ENCODE assay signal across 21 cellular contexts in the genomic region with DNA sequence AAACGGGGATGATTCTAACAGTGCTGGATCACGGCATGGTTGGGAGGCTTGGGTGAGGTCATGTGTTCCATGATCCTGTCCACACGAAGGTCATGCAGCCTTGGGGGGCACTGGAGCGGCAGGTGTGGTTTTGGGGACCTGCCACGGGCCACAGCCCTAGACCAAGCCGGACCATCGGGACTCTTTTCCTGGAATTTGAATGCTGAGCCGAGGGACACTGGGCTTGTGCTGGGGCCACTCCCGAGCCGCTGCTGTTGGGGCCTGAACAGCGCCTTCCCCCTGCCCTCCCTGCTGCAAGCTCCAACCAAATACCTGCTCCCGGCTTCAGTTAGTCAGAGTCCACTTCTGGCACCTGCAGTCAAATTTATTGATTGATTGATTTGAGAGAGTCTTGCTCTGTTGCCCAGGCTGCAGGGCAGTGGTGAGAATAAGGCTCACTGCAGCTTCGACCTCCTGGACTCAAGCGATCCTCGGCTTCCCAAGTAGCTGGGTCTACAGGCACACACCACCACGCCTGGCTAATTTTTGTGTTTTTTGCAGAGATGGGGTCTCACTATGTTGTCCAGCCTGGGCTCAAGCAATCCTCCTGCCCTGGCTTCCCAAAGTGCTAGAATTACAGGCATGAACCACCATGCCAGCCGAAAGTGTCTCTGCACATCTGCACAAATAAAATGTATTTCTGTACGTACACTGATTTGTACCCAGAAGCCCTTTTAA. TPM values are rescaled to one million over a fixed set of nuclear protein-coding genes. Genes with fewer than 3 reads are reported as not detected.
DNase-seq lines count a peak whose midpoint lies in the region; ATAC-seq, FAIRE-seq and TF ChIP-seq lines count a peak whose summit lies in the region.
"Had no signal": no experiment of that assay in that cellular context is flagged by ENCODE, and none has a peak within 500 bp of the region (broad histone marks: within the 10 kb centered on the region; RNA-seq: fewer than 3 reads in every experiment).

No MANE protein-coding gene starts in this region.

- H3K4ac ChIP-seq in H1 (replicated peaks; ENCODE audit: insufficient read length, low read depth, low read length), result no peak overlapping the region

- CTCF ChIA-PET in Caco-2 (lab: Charles Lee), result interaction anchor here (0.6 kb wide), 1 partner anchor 28 kb away, joined by 3 read pairs; no protein-coding TSS in a partner anchor
- CTCF ChIA-PET in H1 (lab: Charles Lee; ENCODE audit: partially characterized antibody), result interaction anchor here (1.0 to 1.4 kb wide), 6 partner anchors 19 to 76 kb away, joined by 3 to 4 read pairs (median 3); no protein-coding TSS in a partner anchor
- CTCF ChIA-PET in activated CD4-positive, alpha-beta memory T cell treated with anti-CD3 and anti-CD28 coated beads for 36 hours (lab: Charles Lee), result no interaction called here

- no peaks in the 10 kb centered on the region for H3K79me2 ChIP-seq in H1 (ENCODE audit: control insufficient read depth in 1 of 2, insufficient read depth in 2 of 2, low read length in 2 of 2)

- no peak for TF ChIP-seq EP300 in H1 (IDR thresholded peaks at IDR 0.05; ENCODE audit: borderline replicate concordance in 1 of 2, low read depth in 2 of 2, low read length in 2 of 2)

- peaks cover 13% of the 10 kb centered on the region for H3K36me3 Mint-ChIP-seq in Caco-2 (ENCODE audit: insufficient read depth, unreplicated experiment)
- no peaks in the 10 kb centered on the region for H3K36me3 Mint-ChIP-seq in progenitor cell of endocrine pancreas (ENCODE audit: insufficient read depth)
- H3K36me3 Mint-ChIP-seq in immature natural killer cell, result no peaks in the 10 kb centered on the region
- H3K36me3 Mint-ChIP-seq in activated CD4-positive, alpha-beta memory T cell treated with anti-CD3 and anti-CD28 coated beads for 36 hours, result no peaks in the 10 kb centered on the region

- H3K14ac ChIP-seq in H1 (ENCODE audit: insufficient read length), result no peak overlapping the region

- no peak overlapping the region for H3K18ac ChIP-seq in H1 (ENCODE audit: extremely low read depth, low read length)

- whole genome bisulfite sequencing in H1 (ENCODE audit: extremely low coverage in 1 of 2, insufficient coverage in 1 of 2, insufficient read length in 1 of 2, insufficient replicate concordance in 2 of 2, low coverage in 1 of 2, low lambda C conversion rate in 2 of 2, missing lambda C conversion rate in 1 of 2), 2 experiments, result 88% methylated on average over 18 of the region's 18 CpGs; no CpG with 5 or more reads in 1 of the 2 experiments

- no peaks in the 10 kb centered on the region for H3K9me3 ChIP-seq in BE2C
- H3K9me3 ChIP-seq in Caco-2, result no peaks in the 10 kb centered on the region
- no peaks in the 10 kb centered on the region for H3K9me3 ChIP-seq in H1 (ENCODE audit: insufficient read depth in 2 of 2, low read depth in 1 of 2, low read length in 1 of 2)
- H3K9me3 ChIP-seq: MG63 had no signal

- no peak overlapping the region for H2BK120ac ChIP-seq in H1 (replicated peaks; ENCODE audit: low read depth, low read length)

- H3K4me3 ChIP-seq in BE2C (ENCODE audit: low read depth, low read length) (no peak overlapping the region), Caco-2 (ENCODE audit: low read depth, low read length) (no peak overlapping the region), H1 (ENCODE audit: extremely low read depth in 1 of 4, insufficient read depth in 2 of 4, low read depth in 3 of 4, low read length in 4 of 4) (no peak overlapping the region)
- H3K4me3 ChIP-seq: MG63, SK-N-MC had no signal

- H2BK15ac ChIP-seq in H1 (ENCODE audit: low read length), result no peak overlapping the region

- 0 out of 2 replicates have a peak overlapping the region, but pooled peaks have one; percentile 39 for H2AK5ac ChIP-seq in H1 (ENCODE audit: low read depth, low read length)

- no peaks in the 10 kb centered on the region for H4K20me1 ChIP-seq in H1 (replicated peaks in 1 of 2; ENCODE audit: control insufficient read depth in 1 of 2, insufficient read depth in 2 of 2, low read length in 2 of 2)

- no TSS peak for BruUV-seq in Caco-2 (replicated peaks; lab: Mats Ljungman, UMichigan)

- intact Hi-C loops in Caco-2 (cut with micrococcal nuclease; ENCODE audit: unreplicated experiment), result no loop called here
- intact Hi-C loops in activated CD4-positive, alpha-beta memory T cell treated with anti-CD3 and anti-CD28 coated beads for 36 hours (cut with micrococcal nuclease), result no loop called here

- no peak for TF ChIP-seq POLR2A in H1 (IDR thresholded peaks at IDR 0.05; ENCODE audit: control extremely low read depth in 1 of 2, low read depth in 2 of 2, low read length in 2 of 2)

- H3K4me1 Mint-ChIP-seq in Caco-2 (ENCODE audit: low read depth, unreplicated experiment) (peaks cover 33% of the 10 kb centered on the region), progenitor cell of endocrine pancreas (ENCODE audit: low read depth) (peaks cover 48% of the 10 kb centered on the region), immature natural killer cell (peaks cover 5 to 10% of the 10 kb centered on the region in 2 donors)
- H3K4me1 Mint-ChIP-seq in activated CD4-positive, alpha-beta memory T cell treated with anti-CD3 and anti-CD28 coated beads for 36 hours (ENCODE audit: low read depth), result no peaks in the 10 kb centered on the region

- H3K9me3 Mint-ChIP-seq in Caco-2 (ENCODE audit: unreplicated experiment) (no peaks in the 10 kb centered on the region), progenitor cell of endocrine pancreas (ENCODE audit: low read depth) (no peaks in the 10 kb centered on the region), immature natural killer cell (no peaks in the 10 kb centered on the region)
- no peaks in the 10 kb centered on the region for H3K9me3 Mint-ChIP-seq in activated CD4-positive, alpha-beta memory T cell treated with anti-CD3 and anti-CD28 coated beads for 36 hours

- no peak overlapping the region for H4K91ac ChIP-seq in H1 (replicated peaks; ENCODE audit: insufficient read length, low read length)

- no peak overlapping the region for H3K4me2 ChIP-seq in H1 (ENCODE audit: insufficient read depth in 1 of 2, low read depth in 2 of 2, low read length in 2 of 2)

- H3K56ac ChIP-seq in H1 (replicated peaks; ENCODE audit: insufficient read length, low read depth, low read length), result no peak overlapping the region

- no peak for TF ChIP-seq RAD21 in H1 (IDR thresholded peaks at IDR 0.05 in 1 of 2, conservative IDR thresholded peaks at IDR 0.05 in 1 of 2; ENCODE audit: low read depth in 2 of 2, low read length in 2 of 2)

- no peaks in the 10 kb centered on the region for H3K79me1 ChIP-seq in H1 (ENCODE audit: low read depth, low read length)

- H3K23me2 ChIP-seq in H1 (ENCODE audit: low read depth, low read length), result peaks cover 1% of the 10 kb centered on the region; the same call in 1 of the 2 replicates

- 0 out of 2 replicates have a peak overlapping the region, but pooled peaks have one; percentile 60 for H2BK12ac ChIP-seq in H1 (ENCODE audit: low read depth, low read length)

- no peak overlapping the region for H2BK5ac ChIP-seq in H1 (ENCODE audit: low read depth, low read length)

- H3K9ac ChIP-seq in H1 (replicated peaks in 1 of 4; ENCODE audit: extremely low read depth in 1 of 4, low read depth in 3 of 4, low read length in 3 of 4), result no peak overlapping the region

- H3K27ac Mint-ChIP-seq in Caco-2 (ENCODE audit: unreplicated experiment), result peak overlapping the region; percentile 34
- H3K27ac Mint-ChIP-seq in progenitor cell of endocrine pancreas, result peak overlapping the region; percentile 90
- H3K27ac Mint-ChIP-seq in immature natural killer cell, result no peak overlapping the region
- H3K27ac Mint-ChIP-seq in activated CD4-positive, alpha-beta memory T cell treated with anti-CD3 and anti-CD28 coated beads for 36 hours, result no peak overlapping the region

- no peak overlapping the region for H4K5ac ChIP-seq in H1 (ENCODE audit: insufficient read length, low read depth, low read length)

- H4K8ac ChIP-seq in H1 (ENCODE audit: extremely low read depth, insufficient read depth, low read length), result no peak overlapping the region

- no peak overlapping the region for H3K4me3 Mint-ChIP-seq in Caco-2 (ENCODE audit: unreplicated experiment)
- H3K4me3 Mint-ChIP-seq in progenitor cell of endocrine pancreas (ENCODE audit: low read depth), result no peak overlapping the region
- no peak overlapping the region for H3K4me3 Mint-ChIP-seq in immature natural killer cell
- no peak overlapping the region for H3K4me3 Mint-ChIP-seq in activated CD4-positive, alpha-beta memory T cell treated with anti-CD3 and anti-CD28 coated beads for 36 hours
- H3K4me3 Mint-ChIP-seq: CD14-positive monocyte had no signal

- H3K27ac ChIP-seq in H1 (ENCODE audit: low read depth, low read length), result no peak overlapping the region
- H3K27ac ChIP-seq: SK-N-MC had no signal

- no peak overlapping the region for H3K23ac ChIP-seq in H1 (ENCODE audit: insufficient read length)

- H2BK20ac ChIP-seq in H1 (ENCODE audit: low read length), result peak overlapping the region; percentile 72; the same call in 1 of the 2 replicates

- POLR2A ChIA-PET in Caco-2 (lab: Charles Lee) (no interaction called here), H1 (lab: Charles Lee; ENCODE audit: partially characterized antibody) (no interaction called here)
- POLR2A ChIA-PET in activated CD4-positive, alpha-beta memory T cell treated with anti-CD3 and anti-CD28 coated beads for 36 hours (lab: Charles Lee), result no interaction called here

- ATAC-seq in GM19463 (IDR thresholded peaks at IDR 0.05; ENCODE audit: unreplicated experiment), result no peak

- H2AFZ ChIP-seq in H1 (ENCODE audit: low read length), result no peak overlapping the region

- no peak for FAIRE-seq in H1 (lab: Jason Lieb, UNC)
- FAIRE-seq: GM19239, H54 had no signal

- H3K36me3 ChIP-seq in BE2C (no peaks in the 10 kb centered on the region), Caco-2 (ENCODE audit: control insufficient read depth, insufficient read depth, low read length) (no peaks in the 10 kb centered on the region), H1 (ENCODE audit: control insufficient read depth in 2 of 4, insufficient read depth in 4 of 4, low read length in 3 of 4) (no peaks in the 10 kb centered on the region)
- H3K36me3 ChIP-seq: MG63 had no signal

- DNase-seq in BE2C (peak; percentile 7), Caco-2 (no peak), H1 (ENCODE audit: low read depth in 1 of 2, low spot score in 2 of 2) (no peak), progenitor cell of endocrine pancreas (ENCODE audit: low spot score, unreplicated experiment) (no peak), immature natural killer cell (no peak)
- no peak for DNase-seq in activated CD4-positive, alpha-beta memory T cell treated with anti-CD3 and anti-CD28 coated beads for 36 hours
- DNase-seq: ACHN, EL, GF-D8, MG63, NCI-H1048, NCI-H1417 treated with DMSO at 0.1 percent for 48 hours, NCI-H187 treated with DMSO at 0.1 percent for 48 hours, NCI-H226, SHP77 treated with DMSO at 0.1 percent for 48 hours, SW 1271 had no signal

- TF ChIP-seq CTCF in BE2C (IDR thresholded peaks at IDR 0.05; ENCODE audit: low read depth, low read length) (no peak), Caco-2 (IDR thresholded peaks at IDR 0.05; ENCODE audit: insufficient read depth in 1 of 2, low read depth in 1 of 2, low read length in 1 of 2, severe bottlenecking in 1 of 2, unreplicated experiment in 1 of 2) (no peak), H1 (IDR thresholded peaks at IDR 0.05; ENCODE audit: control extremely low read depth in 1 of 3, insufficient read depth in 1 of 3, low read depth in 1 of 3, low read length in 3 of 3) (no peak), progenitor cell of endocrine pancreas (IDR thresholded peaks at IDR 0.05; ENCODE audit: unreplicated experiment) (no peak)

- H3K4me1 ChIP-seq in BE2C, result peaks cover 54% of the 10 kb centered on the region
- peaks cover 80% of the 10 kb centered on the region for H3K4me1 ChIP-seq in Caco-2
- peaks cover 13 to 42% (median 33%) of the 10 kb centered on the region in 4 experiments for H3K4me1 ChIP-seq in H1 (replicated peaks in 1 of 4; ENCODE audit: control insufficient read depth in 3 of 4, insufficient read depth in 4 of 4, low read length in 3 of 4)

- H3K27me3 Mint-ChIP-seq in Caco-2 (ENCODE audit: insufficient read depth, unreplicated experiment), result no peaks in the 10 kb centered on the region
- peaks cover 4% of the 10 kb centered on the region for H3K27me3 Mint-ChIP-seq in progenitor cell of endocrine pancreas
- peaks cover 3 to 8% (median 7%) of the 10 kb centered on the region in 3 donors for H3K27me3 Mint-ChIP-seq in immature natural killer cell (ENCODE audit: low read depth in 3 of 3)
- H3K27me3 Mint-ChIP-seq in activated CD4-positive, alpha-beta memory T cell treated with anti-CD3 and anti-CD28 coated beads for 36 hours, result peaks cover 22% of the 10 kb centered on the region

- no peaks in the 10 kb centered on the region for H3K27me3 ChIP-seq in BE2C
- no peaks in the 10 kb centered on the region for H3K27me3 ChIP-seq in Caco-2 (replicated peaks; ENCODE audit: control insufficient read depth, insufficient read depth, low read length)
- peaks cover 0 to 8% (median 0%) of the 10 kb centered on the region in 4 experiments; a peak in 3 of 7 replicates for H3K27me3 ChIP-seq in H1 (replicated peaks in 1 of 4; ENCODE audit: control insufficient read depth in 3 of 4, extremely low read depth in 1 of 4, insufficient read depth in 3 of 4, low read length in 3 of 4)
- H3K27me3 ChIP-seq: MG63 had no signal

RNA-seq across cellular contexts. Expression of a gene that starts 37.2 kb away (rescaled TPM):
- 41.2 TPM for polyA plus RNA-seq in BE2C (2012; ENCODE audit: insufficient read depth, insufficient read length, low read depth)
- total RNA-seq in Caco-2 (2022) (131 and 137 TPM in 2 replicates), progenitor cell of endocrine pancreas (128 and 130 TPM in 2 replicates)
- 35.7 and 41.0 TPM in 2 replicates for total RNA-seq in H1 (2021; fragmentation: NEBNext Ultra II Directional; extraction: Animal tissue kit (Norgen Biotek cat#: 25700))
- polyA plus RNA-seq in H1 (2011; rRNA removed) (26.4 and 44.4 TPM in 2 replicates), immature natural killer cell (10 to 100 TPM; 46.8 to 98.7 (median 46.8) TPM)
- polyA plus RNA-seq in H1 (2011; cell fraction: cytosol; rRNA removed), result 26.3 TPM
- 76.9 TPM for polyA plus RNA-seq in H1 (2011; cell fraction: nucleus; rRNA removed)
- polyA plus RNA-seq in H1 (2012, experiment 1 of 2), result 24.8 to 37.5 TPM (median 34.7 TPM) in 4 replicates
- polyA plus RNA-seq in H1 (2012, experiment 2 of 2), result 22.5 TPM
- polyA plus RNA-seq in H1 (2013, experiment 1 of 2), result 29.8 TPM
- polyA plus RNA-seq in H1 (2013, experiment 2 of 2), result 28.9 TPM
- polyA minus RNA-seq in H1 (2011; rRNA and poly(A)+ RNA removed), result 35.9 and 40.0 TPM in 2 replicates
- 38.1 TPM for polyA minus RNA-seq in H1 (2011; cell fraction: cytosol; rRNA and poly(A)+ RNA removed)
- 47.8 TPM for polyA minus RNA-seq in H1 (2011; cell fraction: nucleus; rRNA and poly(A)+ RNA removed)
- total RNA-seq in activated CD4-positive, alpha-beta memory T cell treated with anti-CD3 and anti-CD28 coated beads for 36 hours, result 10 to 100 TPM; 60.7 to 60.9 TPM

Comparison
In these comparisons a context has a peak if more than half of its experiments do, and no peak if none do; other contexts are left out.
1. H3K27ac Mint-ChIP-seq: peak in Caco-2 (single experiment) and progenitor cell of endocrine pancreas (single experiment); none in immature natural killer cell (0 of 6) and activated CD4-positive, alpha-beta memory T cell treated with anti-CD3 and anti-CD28 coated beads for 36 hours (single experiment).